Comparison of ENCODE assay signal across 1 cellular context in genomic region chr6:154736613-154737259, GRCh38.
TF ChIP-seq lines count a peak whose summit lies in the region.

No MANE protein-coding gene starts in this region.

TF ChIP-seq in GM12878, 131 proteins besides CTCF, POLR2A, EP300 and RAD21 (continued from another document):
- TF ChIP-seq NBN (IDR thresholded peaks at IDR 0.05), result no peak
- no peak for TF ChIP-seq USF1 (IDR thresholded peaks at IDR 0.05; ENCODE audit: borderline replicate concordance, extremely low read length, insufficient read depth, low read depth, low read length)
- TF ChIP-seq ESRRA (IDR thresholded peaks at IDR 0.05; ENCODE audit: low read length), result no peak
- no peak for TF ChIP-seq REST (IDR thresholded peaks at IDR 0.05; ENCODE audit: low read depth, low read length)
- TF ChIP-seq RB1 (IDR thresholded peaks at IDR 0.05; ENCODE audit: borderline replicate concordance), result no peak
- TF ChIP-seq SMAD5 (IDR thresholded peaks at IDR 0.05; ENCODE audit: low read depth), result no peak
- TF ChIP-seq POLR2AphosphoS2 (IDR thresholded peaks at IDR 0.05; ENCODE audit: low read depth, low read length), result no peak
- TF ChIP-seq HDGF (IDR thresholded peaks at IDR 0.05), result no peak
